11 cellular contexts compared by ENCODE assay signal in genomic region chr12:31773867-31774266, GRCh38. TPM values are rescaled to one million over a fixed set of nuclear protein-coding genes. Genes with fewer than 3 reads are reported as not detected.
DNase-seq lines count a peak whose midpoint lies in the region; FAIRE-seq and TF ChIP-seq lines count a peak whose summit lies in the region.
"Had no signal": no experiment of that assay in that cellular context is flagged by ENCODE, and none has a peak within 500 bp of the region (broad histone marks: within the 10 kb centered on the region; RNA-seq: fewer than 3 reads in every experiment).

No MANE protein-coding gene starts in this region.

- no peaks in the 10 kb centered on the region for H3K9me3 Mint-ChIP-seq in IgD-negative memory B cell

- TF ChIP-seq POLR2A in stomach (IDR thresholded peaks at IDR 0.05): no peak

- H3K36me3 Mint-ChIP-seq in IgD-negative memory B cell: no peaks in the 10 kb centered on the region

- FAIRE-seq in GM19239 (lab: Jason Lieb, UNC) (peak; percentile 70), D721Med (lab: Jason Lieb, UNC) (no peak)
- FAIRE-seq: keratinocyte had no signal

- no peaks in the 10 kb centered on the region for H3K9me3 ChIP-seq in BLaER1
- no peaks in the 10 kb centered on the region for H3K9me3 ChIP-seq in stomach

- no peak for DNase-seq in GM19239 (ENCODE audit: insufficient read length, low spot score)
- peak; percentile 32 for DNase-seq in iPS-NIHi11 (ENCODE audit: low spot score)
- no peak for DNase-seq in NCI-H1694 treated with DMSO at 0.1 percent for 48 hours (lab: John Stamatoyannopoulos, UW)
- DNase-seq in NCI-H1048 (lab: John Stamatoyannopoulos, UW): no peak
- no peak for DNase-seq in D721Med (ENCODE audit: insufficient read length, low spot score)
- DNase-seq in stomach: no peak
- DNase-seq: activated CD4-positive, alpha-beta T cell treated with anti-CD3 and anti-CD28 coated beads for 4 hours; stimulated activated CD4-positive, alpha-beta T cell treated with anti-CD3 and anti-CD28 coated beads, Interleukin-12 subunit alpha, Interleukin-12 subunit beta, amount 100 ng/mL, for 4 hours had no signal

- intact Hi-C loops in stomach (cut with DNase I; ENCODE audit: low total_unique reads): no loop called here

- peak overlapping the region; percentile 33 for H3K4me2 ChIP-seq in BLaER1

- H3K27me3 ChIP-seq in BLaER1 (no peaks in the 10 kb centered on the region), stomach (no peaks in the 10 kb centered on the region)

- TF ChIP-seq CTCF in D721Med (IDR thresholded peaks at IDR 0.05; ENCODE audit: insufficient read depth, missing control alignments) (no peak), stomach (IDR thresholded peaks at IDR 0.05) (no peak)

- 33 to 52% (median 42%) methylated on average over 2 of the region's 2 CpGs for WGBS in stomach, 5 donors

- H3K27ac Mint-ChIP-seq in IgD-negative memory B cell: peak overlapping the region in 2 of 3 donors; percentile 40 to 43

- no peaks in the 10 kb centered on the region for H4K20me1 ChIP-seq in BLaER1

- H3K27me3 Mint-ChIP-seq in IgD-negative memory B cell: no peaks in the 10 kb centered on the region

- H3K36me3 ChIP-seq in BLaER1 (no peaks in the 10 kb centered on the region), stomach (no peaks in the 10 kb centered on the region)

- peaks cover 7% of the 10 kb centered on the region for H3K4me1 ChIP-seq in BLaER1
- peaks cover 0 to 20% (median 6%) of the 10 kb centered on the region in 4 donors for H3K4me1 ChIP-seq in stomach

- H3K9ac ChIP-seq in BLaER1: no peak overlapping the region; the same call in 1 of the 2 replicates

- H3K4me1 Mint-ChIP-seq in IgD-negative memory B cell: peaks cover 18 to 27% (median 23%) of the 10 kb centered on the region in 3 donors

- H3K27ac ChIP-seq in BLaER1 (no peak overlapping the region), stomach (no peak overlapping the region)

- H3K4me3 Mint-ChIP-seq in IgD-negative memory B cell: peak overlapping the region in 2 of 4 donors; percentile 55 to 68

- no peak for TF ChIP-seq EP300 in stomach (IDR thresholded peaks at IDR 0.05)

- H3K4me3 ChIP-seq in BLaER1: no peak overlapping the region
- no peak overlapping the region for H3K4me3 ChIP-seq in stomach

RNA-seq across cellular contexts. Expression of gene AMN1, which starts 45.0 kb away (rescaled TPM):
- 18.6 TPM for polyA plus RNA-seq in IgD-negative memory B cell
- 100 to 1,000 TPM in 1 of 5 donors, 10 to 100 TPM in 1, 1 to 10 TPM in 2, not detected in 1; 2.9 to 131 (median 15.6) TPM for total RNA-seq in stomach
- 10 to 100 TPM in 2 of 3 donors, 1 to 10 TPM in 1; 7.9 to 12.5 (median 11.2) TPM for polyA plus RNA-seq in stomach
